ENCODE assay signal across 9 cellular contexts in the genomic region with DNA sequence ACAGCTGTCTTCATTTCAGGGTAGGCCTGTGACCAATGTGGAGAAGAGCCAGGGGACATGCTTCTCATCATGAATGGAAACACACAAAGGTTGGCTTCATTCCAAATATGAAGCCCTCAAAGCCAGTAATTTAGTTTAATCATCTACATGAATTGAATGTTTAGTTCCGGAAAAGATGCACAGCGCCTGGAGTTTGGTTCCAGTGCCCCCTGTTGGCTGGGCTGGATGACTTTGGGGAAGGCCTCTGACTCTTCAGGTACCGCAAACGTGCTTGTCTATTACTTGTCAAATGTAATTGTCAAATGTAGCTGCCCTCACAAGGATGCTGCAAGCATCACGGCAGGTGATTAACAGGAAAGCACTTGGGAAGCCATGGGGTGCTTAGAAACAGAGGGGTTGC.
DNase-seq lines count a peak whose midpoint lies in the region; ATAC-seq and FAIRE-seq lines count a peak whose summit lies in the region.
"Had no signal": no experiment of that assay in that cellular context is flagged by ENCODE, and none has a peak within 500 bp of the region (broad histone marks: within the 10 kb centered on the region; RNA-seq: fewer than 3 reads in every experiment).

No MANE protein-coding gene starts in this region.

- no peak overlapping the region for H3K4me3 ChIP-seq in small intestine (ENCODE audit: low read depth in 1 of 2, low read length in 2 of 2)

- ATAC-seq in GM19455 (IDR thresholded peaks at IDR 0.05; ENCODE audit: unreplicated experiment), result no peak

- whole genome bisulfite sequencing in small intestine, 3 donors, result 9 to 54% (median 33%) methylated on average over 5 of the region's 5 CpGs

- no peak overlapping the region for H3K27ac ChIP-seq in small intestine (ENCODE audit: low read depth in 1 of 2, low read length in 1 of 2)

- DNase-seq in NOMO-1 treated with DMSO at 0.1 percent for 48 hours (lab: John Stamatoyannopoulos, UW; ENCODE audit: unreplicated experiment) (peak; percentile 11), NOMO-1 treated with dmso at 0.1 percent for 144 hours (lab: John Stamatoyannopoulos, UW; ENCODE audit: unreplicated experiment) (no peak), NCI-H146 treated with DMSO at 0.1 percent for 48 hours (lab: John Stamatoyannopoulos, UW; ENCODE audit: unreplicated experiment) (peak; percentile 4), small intestine (peak; percentile 81), medulla oblongata (ENCODE audit: extremely low spot score) (no peak), NCI-H2227 treated with DMSO at 0.1 percent for 48 hours (lab: John Stamatoyannopoulos, UW) (no peak)
- peak; percentile 18 for DNase-seq in activated T-cell treated with anti-CD3 and anti-CD28 coated beads, Interleukin-2, amount 50 U/mL, for 1 hour
- DNase-seq: NCI-H526 treated with DMSO at 0.1 percent for 48 hours had no signal

- FAIRE-seq in small intestine (lab: Jason Lieb, UNC), result no peak

- H3K4me1 ChIP-seq in small intestine (ENCODE audit: control insufficient read depth in 2 of 2, insufficient read depth in 1 of 2, low read depth in 1 of 2, low read length in 1 of 2), result no peaks in the 10 kb centered on the region

- H3K9me3 ChIP-seq in small intestine (ENCODE audit: control insufficient read depth, low read depth), result no peaks in the 10 kb centered on the region

- H3K36me3 ChIP-seq in small intestine (ENCODE audit: control insufficient read depth in 2 of 2, insufficient read depth in 2 of 2, low read length in 2 of 2), result no peaks in the 10 kb centered on the region

- H3K27me3 ChIP-seq in small intestine (ENCODE audit: control insufficient read depth in 2 of 2, insufficient read depth in 2 of 2, low read length in 2 of 2), result no peaks in the 10 kb centered on the region

Comparison
In these comparisons a context has a peak if more than half of its experiments do, and no peak if none do; other contexts are left out.
1. DNase-seq: peak in NOMO-1 treated with DMSO at 0.1 percent for 48 hours (single experiment), NCI-H146 treated with DMSO at 0.1 percent for 48 hours (single experiment), activated T-cell treated with anti-CD3 and anti-CD28 coated beads, Interleukin-2, amount 50 U/mL, for 1 hour (single experiment) and small intestine (single experiment); none in NOMO-1 treated with dmso at 0.1 percent for 144 hours (single experiment), medulla oblongata (single experiment) and NCI-H2227 treated with DMSO at 0.1 percent for 48 hours (single experiment).